Comparison of ENCODE assay signal across 26 cellular contexts in genomic region chr16:72838999-72839398, GRCh38.
"Had no signal": no experiment of that assay in that cellular context is flagged by ENCODE, and none has a peak within 500 bp of the region (broad histone marks: within the 10 kb centered on the region; RNA-seq: fewer than 3 reads in every experiment).

No MANE protein-coding gene starts in this region.

- H3K9me3 ChIP-seq: adrenal gland, body of pancreas, Peyer's patch, SJSA1 had no signal

- H3K27ac Mint-ChIP-seq: activated CD8-positive, alpha-beta T cell treated with anti-CD3 and anti-CD28 coated beads, Interleukin-2, amount 10 ng/mL, durations not matched to agents 7 days and 5 days; activated naive CD8-positive, alpha-beta T cell treated with anti-CD3 and anti-CD28 coated beads, Interleukin-2, amount 10 ng/mL, durations not matched to agents 7 days and 5 days; T-helper 1 cell treated with Interleukin-12 subunit alpha and Interleukin-12 subunit beta and Interleukin-4 antibody, amounts not matched to agents 30 μg/mL and 1 μg/mL, for 36 hours had no signal

- DNase-seq: activated CD4-positive, alpha-beta T cell treated with anti-CD3 and anti-CD28 coated beads for 48 hours; activated CD4-positive, alpha-beta T cell treated with anti-CD3 and anti-CD28 coated beads, Interleukin-2, amount 50 U/mL, for 4 hours; activated CD4-positive, CD25-positive, alpha-beta regulatory T cell treated with anti-CD3 and anti-CD28 coated beads, Interleukin-2, amount 50 U/mL, for 72 hours; activated CD8-positive, alpha-beta memory T cell treated with anti-CD3 and anti-CD28 coated beads, Interleukin-2, amount 50 U/mL, for 48 hours; activated CD8-positive, alpha-beta T cell treated with anti-CD3 and anti-CD28 coated beads, Interleukin-2, amount 10 ng/mL, durations not matched to agents 7 days and 5 days; activated naive CD4-positive, alpha-beta T cell treated with anti-CD3 and anti-CD28 coated beads, Interleukin-2, amount 50 U/mL, for 16 hours; activated naive CD8-positive, alpha-beta T cell treated with anti-CD3 and anti-CD28 coated beads, Interleukin-2, amount 10 ng/mL, durations not matched to agents 7 days and 5 days; activated T-cell treated with anti-CD3 and anti-CD28 coated beads, Interleukin-2, amount 50 U/mL, for 1 hour; aorta; body of pancreas; Karpas-422; MM.1S; NCI-H146; NCI-H187 treated with DMSO at 0.1 percent for 48 hours; NCI-H2081 treated with DMSO at 0.1 percent for 48 hours; NCI-H2171; NCI-H345; NCI-H510A; NCI-H526 treated with DMSO at 0.1 percent for 48 hours; Peyer's patch; Right ventricle myocardium superior had no signal

- H3K27me3 ChIP-seq: adrenal gland, body of pancreas, Peyer's patch, SJSA1 had no signal

- H3K36me3 ChIP-seq: adrenal gland, Peyer's patch, SJSA1 had no signal

- H3K36me3 Mint-ChIP-seq: activated naive CD8-positive, alpha-beta T cell treated with anti-CD3 and anti-CD28 coated beads, Interleukin-2, amount 10 ng/mL, durations not matched to agents 7 days and 5 days; WTC11 had no signal

- H3K4me3 ChIP-seq: adrenal gland, body of pancreas, K562, Peyer's patch, SJSA1 had no signal

- H3K9me3 Mint-ChIP-seq: activated naive CD8-positive, alpha-beta T cell treated with anti-CD3 and anti-CD28 coated beads, Interleukin-2, amount 10 ng/mL, durations not matched to agents 7 days and 5 days; T-helper 1 cell treated with Interleukin-12 subunit alpha and Interleukin-12 subunit beta and Interleukin-4 antibody, amounts not matched to agents 30 μg/mL and 1 μg/mL, for 36 hours; WTC11 had no signal

- H3K4me3 Mint-ChIP-seq: activated CD8-positive, alpha-beta T cell treated with anti-CD3 and anti-CD28 coated beads, Interleukin-2, amount 10 ng/mL, durations not matched to agents 7 days and 5 days; activated naive CD8-positive, alpha-beta T cell treated with anti-CD3 and anti-CD28 coated beads, Interleukin-2, amount 10 ng/mL, durations not matched to agents 7 days and 5 days; T-helper 1 cell treated with Interleukin-12 subunit alpha and Interleukin-12 subunit beta and Interleukin-4 antibody, amounts not matched to agents 30 μg/mL and 1 μg/mL, for 36 hours; WTC11 had no signal

- H3K27ac ChIP-seq: adrenal gland, body of pancreas, Peyer's patch, SJSA1 had no signal

- ATAC-seq: activated CD8-positive, alpha-beta T cell treated with anti-CD3 and anti-CD28 coated beads, Interleukin-2, amount 10 ng/mL, durations not matched to agents 7 days and 5 days; body of pancreas; K562 had no signal
